In genomic region chr18:39862341-39862740, GRCh38 we compare ENCODE assay signal across 21 cellular contexts.
"Had no signal": no experiment of that assay in that cellular context is flagged by ENCODE, and none has a peak within 500 bp of the region (broad histone marks: within the 10 kb centered on the region; RNA-seq: fewer than 3 reads in every experiment).

No MANE protein-coding gene starts in this region.

- H3K27ac Mint-ChIP-seq: activated CD8-positive, alpha-beta T cell treated with anti-CD3 and anti-CD28 coated beads for 36 hours; activated naive CD4-positive, alpha-beta T cell treated with anti-CD3 and anti-CD28 coated beads, Interleukin-2, amount 50 U/mL, for 24 hours; dendritic cell treated with granulocyte-macrophage colony-stimulating factor and Interleukin-4, amounts not matched to agents 40 ng/mL and 50 ng/mL, for 4 days; endodermal cell; immature natural killer cell; stimulated activated naive B cell treated with anti-CD40 and anti-IgM and Interleukin-4, amounts not matched to agents 10 μg/mL and 1 μg/mL and 100 μg/mL, for 72 hours; T-helper 17 cell; WTC11 had no signal

- H3K9me3 ChIP-seq: adrenal gland, heart left ventricle, pancreas, tibial nerve, vagina had no signal

- ATAC-seq: activated CD8-positive, alpha-beta T cell treated with anti-CD3 and anti-CD28 coated beads for 36 hours; naive thymus-derived CD8-positive, alpha-beta T cell; pancreas; stimulated activated naive B cell treated with anti-CD40 and anti-IgM and Interleukin-4, amounts not matched to agents 10 μg/mL and 1 μg/mL and 100 μg/mL, for 72 hours; T-helper 17 cell; WTC11 had no signal

- H3K36me3 Mint-ChIP-seq: activated naive CD4-positive, alpha-beta T cell treated with anti-CD3 and anti-CD28 coated beads, Interleukin-2, amount 50 U/mL, for 24 hours; naive thymus-derived CD8-positive, alpha-beta T cell; stimulated activated naive B cell treated with anti-CD40 and anti-IgM and Interleukin-4, amounts not matched to agents 10 μg/mL and 1 μg/mL and 100 μg/mL, for 72 hours; WTC11 had no signal

- H3K4me3 ChIP-seq: adrenal gland, heart left ventricle, lung, pancreas, tibial nerve, vagina had no signal

- H3K4me3 Mint-ChIP-seq: activated CD8-positive, alpha-beta T cell treated with anti-CD3 and anti-CD28 coated beads for 36 hours; activated naive CD4-positive, alpha-beta T cell treated with anti-CD3 and anti-CD28 coated beads, Interleukin-2, amount 50 U/mL, for 24 hours; central memory CD8-positive, alpha-beta T cell; dendritic cell treated with granulocyte-macrophage colony-stimulating factor and Interleukin-4, amounts not matched to agents 40 ng/mL and 50 ng/mL, for 4 days; endodermal cell; immature natural killer cell; naive thymus-derived CD8-positive, alpha-beta T cell; stimulated activated naive B cell treated with anti-CD40 and anti-IgM and Interleukin-4, amounts not matched to agents 10 μg/mL and 1 μg/mL and 100 μg/mL, for 72 hours; T-helper 17 cell; WTC11 had no signal

- H3K27ac ChIP-seq: adrenal gland, heart left ventricle, pancreas, tibial nerve, vagina had no signal

- H3K36me3 ChIP-seq: adrenal gland, heart left ventricle, pancreas, tibial nerve, vagina had no signal

- DNase-seq: activated CD4-positive, alpha-beta T cell treated with anti-CD3 and anti-CD28 coated beads for 4 hours; activated CD8-positive, alpha-beta memory T cell treated with anti-CD3 and anti-CD28 coated beads, Interleukin-2, amount 50 U/mL, for 4 hours; activated CD8-positive, alpha-beta T cell treated with anti-CD3 and anti-CD28 coated beads for 36 hours; activated effector memory CD4-positive, alpha-beta T cell treated with anti-CD3 and anti-CD28 coated beads, Interleukin-2, amount 50 U/mL, for 16 hours; activated T-cell treated with anti-CD3 and anti-CD28 coated beads, Interleukin-2, amount 50 U/mL, for 48 hours; adrenal gland; endodermal cell; immature natural killer cell; naive thymus-derived CD8-positive, alpha-beta T cell; pancreas; stimulated activated CD4-positive, alpha-beta T cell treated with anti-CD3 and anti-CD28 coated beads, Interleukin-4, amount 100 ng/mL, for 1 hour; stimulated activated naive B cell treated with anti-CD40 and anti-IgM and Interleukin-4, amounts not matched to agents 10 μg/mL and 1 μg/mL and 100 μg/mL, for 72 hours; T-helper 17 cell had no signal

- H3K27me3 ChIP-seq: adrenal gland, heart left ventricle, pancreas, tibial nerve, vagina had no signal

- H3K27me3 Mint-ChIP-seq: activated CD8-positive, alpha-beta T cell treated with anti-CD3 and anti-CD28 coated beads for 36 hours; activated naive CD4-positive, alpha-beta T cell treated with anti-CD3 and anti-CD28 coated beads, Interleukin-2, amount 50 U/mL, for 24 hours; central memory CD8-positive, alpha-beta T cell; dendritic cell treated with granulocyte-macrophage colony-stimulating factor and Interleukin-4, amounts not matched to agents 40 ng/mL and 50 ng/mL, for 4 days; naive thymus-derived CD8-positive, alpha-beta T cell; stimulated activated naive B cell treated with anti-CD40 and anti-IgM and Interleukin-4, amounts not matched to agents 10 μg/mL and 1 μg/mL and 100 μg/mL, for 72 hours; T-helper 17 cell had no signal

- H3K4me1 ChIP-seq: adrenal gland, pancreas, tibial nerve, vagina had no signal

- H3K9me3 Mint-ChIP-seq: endodermal cell, WTC11 had no signal

- H3K4me1 Mint-ChIP-seq: activated naive CD4-positive, alpha-beta T cell treated with anti-CD3 and anti-CD28 coated beads, Interleukin-2, amount 50 U/mL, for 24 hours; central memory CD8-positive, alpha-beta T cell; endodermal cell; immature natural killer cell; naive thymus-derived CD8-positive, alpha-beta T cell; stimulated activated naive B cell treated with anti-CD40 and anti-IgM and Interleukin-4, amounts not matched to agents 10 μg/mL and 1 μg/mL and 100 μg/mL, for 72 hours; T-helper 17 cell had no signal
